ENCODE assay signal across 8 cellular contexts in the genomic region with DNA sequence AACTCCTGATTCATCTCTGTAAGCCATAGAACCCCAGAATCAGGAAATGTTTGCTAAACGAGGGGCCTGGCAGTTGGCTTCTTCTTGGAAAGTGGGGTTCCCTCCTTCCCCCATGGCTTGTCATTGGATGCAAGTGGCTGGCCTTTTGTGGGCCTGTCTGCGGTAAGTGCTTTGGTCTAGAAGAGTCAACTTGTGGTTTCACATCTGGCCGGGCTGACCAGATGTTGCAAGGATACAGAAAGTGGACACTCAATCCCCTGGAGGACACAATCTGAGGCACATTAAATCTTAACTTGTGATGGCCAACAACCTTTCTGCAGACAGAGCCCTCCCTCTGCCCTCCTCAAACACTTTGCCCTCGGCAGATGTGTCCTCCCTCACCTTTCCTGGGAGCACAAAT. TPM values are rescaled to one million over a fixed set of nuclear protein-coding genes. Genes with fewer than 3 reads are reported as not detected.
DNase-seq lines count a peak whose midpoint lies in the region; ATAC-seq and TF ChIP-seq lines count a peak whose summit lies in the region.

No MANE protein-coding gene starts in this region.

- H3K27me3 Mint-ChIP-seq in activated naive CD8-positive, alpha-beta T cell treated with anti-CD3 and anti-CD28 coated beads for 36 hours: no peaks in the 10 kb centered on the region

- no peaks in the 10 kb centered on the region for H3K9me3 Mint-ChIP-seq in activated naive CD8-positive, alpha-beta T cell treated with anti-CD3 and anti-CD28 coated beads for 36 hours

- H3K36me3 ChIP-seq in liver (ENCODE audit: control insufficient read depth in 4 of 4, insufficient read depth in 3 of 4, low read depth in 1 of 4, low read length in 3 of 4) (peaks cover 0 to 3% (median 0%) of the 10 kb centered on the region in 4 donors), sigmoid colon (peaks cover 0 to 11% (median 0%) of the 10 kb centered on the region in 4 donors)

- ATAC-seq in omental fat pad (ENCODE audit: low FRiP score): no peak

- H3K9me3 ChIP-seq in liver (ENCODE audit: control insufficient read depth in 4 of 4, low read length in 3 of 4): no peaks in the 10 kb centered on the region
- no peaks in the 10 kb centered on the region for H3K9me3 ChIP-seq in sigmoid colon

- DNase-seq in HCEC 1CT (peak; percentile 7), D341Med (ENCODE audit: low spot score) (no peak), NCI-H1105 treated with DMSO at 0.1 percent for 48 hours (lab: John Stamatoyannopoulos, UW) (no peak), sigmoid colon (no peak), omental fat pad (ENCODE audit: low spot score) (no peak)
- no peak for DNase-seq in activated naive CD8-positive, alpha-beta T cell treated with anti-CD3 and anti-CD28 coated beads for 36 hours

- WGBS in liver: 28% methylated on average over 4 of the region's 4 CpGs
- 65 to 72% methylated on average over 4 of the region's 4 CpGs for WGBS in sigmoid colon, 2 donors

- H3K4me1 Mint-ChIP-seq in activated naive CD8-positive, alpha-beta T cell treated with anti-CD3 and anti-CD28 coated beads for 36 hours: peaks cover 26% of the 10 kb centered on the region

- H3K27me3 ChIP-seq in liver (ENCODE audit: control insufficient read depth in 4 of 4, insufficient read depth in 4 of 4, low read length in 3 of 4): no peaks in the 10 kb centered on the region
- no peaks in the 10 kb centered on the region for H3K27me3 ChIP-seq in sigmoid colon

- peak overlapping the region; percentile 1 to 84 for H3K9ac ChIP-seq in liver (ENCODE audit: low read depth in 1 of 2, low read length in 2 of 2)

- H3K4me1 ChIP-seq in liver (ENCODE audit: control insufficient read depth in 4 of 4, insufficient read depth in 4 of 4, low read length in 3 of 4) (peaks cover 19 to 68% (median 53%) of the 10 kb centered on the region in 4 donors), sigmoid colon (peaks cover 0 to 19% (median 13%) of the 10 kb centered on the region in 4 donors)

- H3K27ac ChIP-seq in 22Rv1: peak overlapping the region; percentile 64
- H3K27ac ChIP-seq in liver (ENCODE audit: low read depth in 1 of 2, low read length in 2 of 2): peak overlapping the region; percentile 68 to 93
- H3K27ac ChIP-seq in sigmoid colon: peak overlapping the region in 2 of 4 donors; percentile 85 to 90

- no peak for TF ChIP-seq RAD21 in liver (IDR thresholded peaks at IDR 0.05)

- H3K4me3 Mint-ChIP-seq in activated naive CD8-positive, alpha-beta T cell treated with anti-CD3 and anti-CD28 coated beads for 36 hours: peak overlapping the region; percentile 92

- H3K27ac Mint-ChIP-seq in activated naive CD8-positive, alpha-beta T cell treated with anti-CD3 and anti-CD28 coated beads for 36 hours: no peak overlapping the region

- H3K4me3 ChIP-seq in liver (ENCODE audit: low read depth in 1 of 3, low read length in 3 of 3) (peak overlapping the region; percentile 29 to 93 (median 61)), sigmoid colon (peak overlapping the region in 1 of 4 donors; percentile 75)

- H3K36me3 Mint-ChIP-seq in activated naive CD8-positive, alpha-beta T cell treated with anti-CD3 and anti-CD28 coated beads for 36 hours: peaks cover 19% of the 10 kb centered on the region

- intact Hi-C loops in sigmoid colon (cut with DNase I): loop anchor here (5.0 to 10.0 kb wide), 2 partner anchors 232 to 259 kb away; a partner anchor contains a TSS

- TF ChIP-seq POLR2A in sigmoid colon (IDR thresholded peaks at IDR 0.05): no peak

- TF ChIP-seq CTCF in 22Rv1 (IDR thresholded peaks at IDR 0.05) (no peak), liver (IDR thresholded peaks at IDR 0.05; ENCODE audit: low read depth, low read length, missing input control) (no peak), sigmoid colon (IDR thresholded peaks at IDR 0.05) (no peak), omental fat pad (IDR thresholded peaks at IDR 0.05) (no peak)

- TF ChIP-seq EP300 in sigmoid colon (IDR thresholded peaks at IDR 0.05): no peak

TF ChIP-seq in liver, 16 proteins besides CTCF, POLR2A, EP300 and RAD21:
- TF ChIP-seq YY1 (IDR thresholded peaks at IDR 0.05) (no peak), GABPA (IDR thresholded peaks at IDR 0.05 in 1 of 2, conservative IDR thresholded peaks at IDR 0.05 in 1 of 2) (no peak)

RNA-seq across cellular contexts. Expression of a gene that starts 1.1 kb away (rescaled TPM):
- 10 to 100 TPM; 45.0 to 49.0 TPM for total RNA-seq in activated naive CD8-positive, alpha-beta T cell treated with anti-CD3 and anti-CD28 coated beads for 36 hours
- total RNA-seq in liver (100 to 1,000 TPM in 1 of 2 donors, 10 to 100 TPM in 1; 42.1 to 195 TPM), sigmoid colon (10 to 100 TPM; 11.4 to 23.5 (median 12.0) TPM), omental fat pad (100 to 1,000 TPM in 1 of 4 donors, 10 to 100 TPM in 3; 52.7 to 109 (median 83.0) TPM)
- polyA plus RNA-seq in liver (100 to 1,000 TPM; 176 to 226 TPM), sigmoid colon (10 to 100 TPM; 14.4 to 17.5 (median 17.1) TPM)
